ENCODE assay signal across 8 cellular contexts in genomic region chr12:68932123-68932700, GRCh38. TPM values are rescaled to one million over a fixed set of nuclear protein-coding genes. Genes with fewer than 3 reads are reported as not detected.
DNase-seq lines count a peak whose midpoint lies in the region; ATAC-seq and TF ChIP-seq lines count a peak whose summit lies in the region.

No MANE protein-coding gene starts in this region.

- no peak overlapping the region for H2AFZ ChIP-seq in ACC112 (ENCODE audit: low read length, unreplicated experiment)
- H2AFZ ChIP-seq in SU-DHL-6 (ENCODE audit: low read depth, low read length, severe bottlenecking): peak overlapping the region; percentile 62
- peak overlapping the region; percentile 84 for H2AFZ ChIP-seq in fibroblast of lung (ENCODE audit: low read length)
- no peak overlapping the region for H2AFZ ChIP-seq in neural cell (ENCODE audit: low read depth, low read length)

- H3K4me3 ChIP-seq in ACC112 (ENCODE audit: low read depth, low read length): peak overlapping the region; percentile 78
- H3K4me3 ChIP-seq in SU-DHL-6 (ENCODE audit: insufficient read depth, low read length, poor library complexity, severe bottlenecking): peak overlapping the region; percentile 49
- H3K4me3 ChIP-seq in fibroblast of lung (replicated peaks in 1 of 4; ENCODE audit: control extremely low read depth in 1 of 4, insufficient read depth in 1 of 4, low read depth in 3 of 4, low read length in 4 of 4): peak overlapping the region; percentile 59 to 67 (median 63)
- peak overlapping the region; percentile 67 for H3K4me3 ChIP-seq in neural cell (ENCODE audit: low read length)

- H3K79me2 ChIP-seq in ACC112 (ENCODE audit: control insufficient read depth, insufficient read depth, low read length, unreplicated experiment) (peaks cover 14% of the 10 kb centered on the region), SU-DHL-6 (ENCODE audit: insufficient read depth, low read length) (0 out of 2 replicates have a peak, but pooled peaks cover 5% of the 10 kb centered on the region), fibroblast of lung (ENCODE audit: control insufficient read depth, insufficient read depth, low read length) (no peaks in the 10 kb centered on the region), neural cell (replicated peaks; ENCODE audit: insufficient read depth, low read length) (no peaks in the 10 kb centered on the region)

- H3F3A ChIP-seq in SU-DHL-6 (ENCODE audit: insufficient read depth): no peaks in the 10 kb centered on the region
- H3F3A ChIP-seq in neural cell (ENCODE audit: insufficient read depth, low read length, poor library complexity, severe bottlenecking): no peaks in the 10 kb centered on the region

- H3K27me3 ChIP-seq in ACC112 (ENCODE audit: insufficient read depth, low read length): no peaks in the 10 kb centered on the region
- no peaks in the 10 kb centered on the region for H3K27me3 ChIP-seq in SU-DHL-6 (ENCODE audit: low read length)
- no peaks in the 10 kb centered on the region for H3K27me3 ChIP-seq in fibroblast of lung (ENCODE audit: control insufficient read depth, insufficient read depth, low read length)
- peaks cover 30% of the 10 kb centered on the region for H3K27me3 ChIP-seq in neural cell (ENCODE audit: insufficient read depth, low read depth, low read length)

- H3K4me1 ChIP-seq in ACC112 (ENCODE audit: control insufficient read depth, insufficient read depth, low read length, unreplicated experiment): peaks cover 9% of the 10 kb centered on the region
- peaks cover 3% of the 10 kb centered on the region for H3K4me1 ChIP-seq in fibroblast of lung (ENCODE audit: control insufficient read depth, extremely low read depth, insufficient read depth, low read length)

- H3K9me2 ChIP-seq in SU-DHL-6 (replicated peaks; ENCODE audit: insufficient read depth, low read length): no peaks in the 10 kb centered on the region
- no peaks in the 10 kb centered on the region for H3K9me2 ChIP-seq in neural cell (ENCODE audit: insufficient read depth, low read length)

- H3K4me2 ChIP-seq in SU-DHL-6 (ENCODE audit: low read depth, low read length, poor library complexity, severe bottlenecking) (peak overlapping the region; percentile 78), fibroblast of lung (ENCODE audit: extremely low read depth, insufficient read depth, low read length) (peak overlapping the region; percentile 53), neural cell (ENCODE audit: low read length) (no peak overlapping the region)

- peak overlapping the region; percentile 36 for H3K9ac ChIP-seq in SU-DHL-6 (ENCODE audit: low read length)
- no peak overlapping the region for H3K9ac ChIP-seq in fibroblast of lung (ENCODE audit: insufficient read depth, low read length)
- no peak overlapping the region for H3K9ac ChIP-seq in neural cell (ENCODE audit: low read length)

- TF ChIP-seq CTCF in SU-DHL-6 (IDR thresholded peaks at IDR 0.05; ENCODE audit: insufficient read depth, low read length, poor library complexity, severe bottlenecking) (no peak), fibroblast of lung (conservative IDR thresholded peaks at IDR 0.05 in 1 of 2, IDR thresholded peaks at IDR 0.05 in 1 of 2; ENCODE audit: low read depth in 1 of 2, low read length in 2 of 2) (no peak), neural cell (IDR thresholded peaks at IDR 0.05; ENCODE audit: poor library complexity, severe bottlenecking) (no peak)

- no peak for TF ChIP-seq EP300 in neural cell (conservative IDR thresholded peaks at IDR 0.05; ENCODE audit: poor library complexity, severe bottlenecking)

- peak overlapping the region; percentile 52 for H3K27ac ChIP-seq in ACC112 (ENCODE audit: low read depth, low read length)
- H3K27ac ChIP-seq in SU-DHL-6 (ENCODE audit: low read depth, low read length): peak overlapping the region; percentile 69
- no peak overlapping the region for H3K27ac ChIP-seq in fibroblast of lung (ENCODE audit: insufficient read depth, low read length)
- H3K27ac ChIP-seq in neural cell (ENCODE audit: low read length): no peak overlapping the region

- H3K9me3 ChIP-seq in SU-DHL-6 (ENCODE audit: insufficient read depth, low read length) (no peaks in the 10 kb centered on the region), fibroblast of lung (ENCODE audit: control insufficient read depth, insufficient read depth, low read depth, low read length) (no peaks in the 10 kb centered on the region), neural cell (ENCODE audit: low read length) (no peaks in the 10 kb centered on the region)

- H3K36me3 ChIP-seq in ACC112 (ENCODE audit: insufficient read depth, low read length) (peaks cover 16% of the 10 kb centered on the region), SU-DHL-6 (ENCODE audit: low read length) (no peaks in the 10 kb centered on the region), fibroblast of lung (ENCODE audit: control insufficient read depth, insufficient read depth, low read length) (no peaks in the 10 kb centered on the region), neural cell (ENCODE audit: insufficient read depth, low read length) (no peaks in the 10 kb centered on the region)

- ATAC-seq in GM18873 (IDR thresholded peaks at IDR 0.05; ENCODE audit: low FRiP score, unreplicated experiment) (peak; percentile 49), HG03064 (IDR thresholded peaks at IDR 0.05; ENCODE audit: low read depth, unreplicated experiment) (peak; percentile 49)

- H4K20me1 ChIP-seq in SU-DHL-6 (ENCODE audit: low read depth, low read length): no peaks in the 10 kb centered on the region
- no peaks in the 10 kb centered on the region for H4K20me1 ChIP-seq in fibroblast of lung (ENCODE audit: control insufficient read depth, extremely low read depth, insufficient read depth, low read length)
- H4K20me1 ChIP-seq in neural cell (ENCODE audit: insufficient read depth): no peaks in the 10 kb centered on the region

- no peak for TF ChIP-seq RAD21 in neural cell (conservative IDR thresholded peaks at IDR 0.05)

- no peak for DNase-seq in fibroblast of lung (ENCODE audit: low read depth in 2 of 2)
- DNase-seq in DMS 273 (lab: John Stamatoyannopoulos, UW; ENCODE audit: unreplicated experiment): no peak
- no peak for DNase-seq in cerebellar nuclear complex (lab: John Stamatoyannopoulos, UW)

TF ChIP-seq in neural cell, 6 proteins besides CTCF, POLR2A, EP300 and RAD21:
- no peak for TF ChIP-seq MXI1 (conservative IDR thresholded peaks at IDR 0.05; ENCODE audit: poor library complexity, severe bottlenecking)
- no peak for TF ChIP-seq TAF1 (IDR thresholded peaks at IDR 0.05; ENCODE audit: low read depth)
- TF ChIP-seq EZH2 (IDR thresholded peaks at IDR 0.05; ENCODE audit: borderline replicate concordance, insufficient read depth, low read length, poor library complexity, severe bottlenecking): no peak
- no peak for TF ChIP-seq POLR2AphosphoS5 (IDR thresholded peaks at IDR 0.05)
- no peak for TF ChIP-seq SMC3 (conservative IDR thresholded peaks at IDR 0.05; ENCODE audit: poor library complexity)
- no peak for TF ChIP-seq REST (IDR thresholded peaks at IDR 0.05; ENCODE audit: borderline replicate concordance)
TF ChIP-seq in neural cell: peak in this region for 0.

RNA-seq across cellular contexts. Expression of gene CPM, which starts 0.8 kb away (rescaled TPM):
- 23.5 and 29.8 TPM in 2 replicates for total RNA-seq in fibroblast of lung
- polyA plus RNA-seq in fibroblast of lung: 5.3 and 19.4 TPM in 2 replicates
- 2.6 and 11.4 TPM in 2 replicates for polyA plus RNA-seq in fibroblast of lung (2012)
- 2.8 and 10.0 TPM in 2 replicates for polyA minus RNA-seq in fibroblast of lung (ENCODE audit: low replicate concordance)
- not detected in 2 replicates for polyA plus RNA-seq in neural cell
- polyA minus RNA-seq in neural cell: not detected in 2 replicates

Comparison
In these comparisons a context has a peak if more than half of its experiments do, and no peak if none do; other contexts are left out.
1. H2AFZ ChIP-seq: peak in SU-DHL-6 (single experiment) and fibroblast of lung (single experiment); none in ACC112 (single experiment) and neural cell (single experiment).
2. H3K27ac ChIP-seq: peak in ACC112 (single experiment) and SU-DHL-6 (single experiment); none in fibroblast of lung (single experiment) and neural cell (single experiment).
3. Peak in every context shown above with its lines, with median percentiles within 50 percentile points of each other: H3K4me3 ChIP-seq.